ENCODE assay signal across 8 cellular contexts in the genomic region with DNA sequence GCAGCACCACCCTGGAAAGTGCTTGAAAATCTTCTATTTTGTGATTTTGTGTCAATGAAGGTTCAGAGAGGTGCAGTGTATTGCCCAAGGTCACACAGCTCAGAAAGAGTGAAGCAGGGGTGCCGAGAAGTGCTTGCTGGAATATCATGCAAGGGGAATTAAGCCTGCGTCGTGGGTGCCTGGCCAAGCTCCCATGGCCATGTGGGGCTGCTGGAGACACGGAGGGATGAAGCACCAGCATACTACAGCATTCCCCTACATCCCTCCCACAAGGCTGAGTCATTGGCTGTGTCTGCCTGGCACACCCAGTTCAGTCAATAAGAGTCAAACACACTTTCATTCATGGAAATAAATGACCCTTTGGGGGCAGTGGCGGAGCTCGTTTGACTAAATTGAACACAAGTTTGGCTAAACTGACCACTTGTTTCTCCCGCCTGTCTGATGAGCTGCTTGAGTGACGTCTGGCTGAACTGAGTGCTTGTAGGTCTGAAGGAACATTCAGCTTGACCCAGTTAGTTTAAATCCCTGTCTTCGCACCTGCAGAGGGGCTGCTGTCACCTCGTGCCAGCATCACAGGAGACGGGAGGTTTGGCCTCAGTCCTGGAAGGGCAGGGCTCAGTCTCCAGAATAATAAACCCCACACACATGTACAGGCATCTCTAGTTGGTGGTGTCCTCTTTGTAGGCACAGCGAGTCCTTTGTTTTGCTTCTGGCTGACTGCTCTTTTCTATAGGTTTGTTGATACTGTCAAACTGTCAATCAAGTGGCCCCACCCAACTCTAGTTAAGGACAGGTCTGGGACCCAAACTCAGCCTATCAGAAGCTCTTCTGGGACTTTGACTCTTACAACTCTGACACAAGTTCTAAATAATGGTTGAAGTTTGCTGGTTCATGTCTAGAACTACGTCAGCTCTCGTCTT. TPM values are rescaled to one million over a fixed set of nuclear protein-coding genes. Genes with fewer than 3 reads are reported as not detected.
A peak's percentile ranks its signal among the peaks of the same experiment; 100 is the strongest.
DNase-seq lines count a peak whose midpoint lies in the region; ATAC-seq and TF ChIP-seq lines count a peak whose summit lies in the region.

No MANE protein-coding gene starts in this region.

- TF ChIP-seq CTCF in coronary artery (IDR thresholded peaks at IDR 0.05) (no peak), tibial nerve (IDR thresholded peaks at IDR 0.05) (no peak), esophagus squamous epithelium (IDR thresholded peaks at IDR 0.05) (no peak)

- TF ChIP-seq POLR2A in tibial nerve (IDR thresholded peaks at IDR 0.05), result no peak
- TF ChIP-seq POLR2A in esophagus squamous epithelium (IDR thresholded peaks at IDR 0.05), result no peak

- DNase-seq in AG20443 (ENCODE audit: low spot score), result peak; percentile 95
- DNase-seq in LHCN-M2 (ENCODE audit: low read depth), result peak; percentile 90
- DNase-seq in coronary artery (ENCODE audit: low spot score), result peak; percentile 94
- DNase-seq in SKM-1 treated with dmso at 0.1 percent for 144 hours (lab: John Stamatoyannopoulos, UW; ENCODE audit: unreplicated experiment), result no peak
- no peak for DNase-seq in tibial nerve (ENCODE audit: low spot score in 2 of 2)
- DNase-seq in esophagus squamous epithelium (lab: John Stamatoyannopoulos, UW), result no peak

- peaks cover 30% of the 10 kb centered on the region for H3K4me1 ChIP-seq in mesodermal cell (ENCODE audit: control insufficient read depth, insufficient read depth, low read length, poor library complexity, severe bottlenecking)
- H3K4me1 ChIP-seq in tibial nerve, result peaks cover 0 to 26% (median 4%) of the 10 kb centered on the region in 4 donors
- peaks cover 0 to 41% (median 14%) of the 10 kb centered on the region in 3 donors for H3K4me1 ChIP-seq in esophagus squamous epithelium

- H3K27me3 ChIP-seq in tibial nerve (no peaks in the 10 kb centered on the region), esophagus squamous epithelium (no peaks in the 10 kb centered on the region)

- H3K9me3 ChIP-seq in mesodermal cell (ENCODE audit: control insufficient read depth, low read length) (no peaks in the 10 kb centered on the region), tibial nerve (no peaks in the 10 kb centered on the region), esophagus squamous epithelium (no peaks in the 10 kb centered on the region)

- H3K4me3 ChIP-seq in coronary artery, result no peak overlapping the region
- no peak overlapping the region for H3K4me3 ChIP-seq in mesodermal cell (ENCODE audit: extremely low read depth, insufficient read depth, low read length, poor library complexity, severe bottlenecking)
- no peak overlapping the region for H3K4me3 ChIP-seq in tibial nerve
- H3K4me3 ChIP-seq in esophagus squamous epithelium, result no peak overlapping the region

- no peaks in the 10 kb centered on the region for H3K36me3 ChIP-seq in mesodermal cell (ENCODE audit: control insufficient read depth, insufficient read depth, low read length)
- H3K36me3 ChIP-seq in tibial nerve, result no peaks in the 10 kb centered on the region
- H3K36me3 ChIP-seq in esophagus squamous epithelium, result no peaks in the 10 kb centered on the region

- peak in 1 of 2 donors; percentile 34 for TF ChIP-seq EP300 in tibial nerve (IDR thresholded peaks at IDR 0.05)

- WGBS in mesodermal cell (ENCODE audit: insufficient coverage in 2 of 2), 2 experiments, result 72 to 86% methylated on average over 11 to 12 of the region's 14 CpGs
- 29 to 31% methylated on average over 13 to 14 of the region's 14 CpGs for WGBS in tibial nerve, 2 donors
- WGBS in esophagus squamous epithelium, 2 donors, result 35 to 36% methylated on average over 10 to 14 of the region's 14 CpGs

- intact Hi-C loops in esophagus squamous epithelium (cut with DNase I), result no loop called here

- no peak for ATAC-seq in HG02763 (IDR thresholded peaks at IDR 0.05; ENCODE audit: unreplicated experiment)

- peak overlapping the region; percentile 54 to 76 for H3K27ac ChIP-seq in coronary artery
- peak overlapping the region; percentile 30 for H3K27ac ChIP-seq in mesodermal cell (ENCODE audit: low read depth, low read length, severe bottlenecking)
- H3K27ac ChIP-seq in tibial nerve, result peak overlapping the region in 1 of 4 donors; percentile 8
- H3K27ac ChIP-seq in esophagus squamous epithelium, result peak overlapping the region in 1 of 4 donors; percentile 14

RNA-seq across cellular contexts. Expression of a gene that starts 8.4 kb away (rescaled TPM):
- total RNA-seq in LHCN-M2 (2014; rRNA removed) (6.3 and 7.4 TPM in 2 replicates), tibial nerve (10 to 100 TPM; 17.0 to 87.6 (median 55.8) TPM), esophagus squamous epithelium (10 to 100 TPM in 2 of 4 donors, 1 to 10 TPM in 2; 2.8 to 33.2 (median 11.5) TPM)
- 21.7 TPM for polyA plus RNA-seq in LHCN-M2 (2012)
- polyA plus RNA-seq in mesodermal cell (2013, experiment 1 of 2), result 118 TPM
- 115 TPM for polyA plus RNA-seq in mesodermal cell (2013, experiment 2 of 2)

Comparison
In these comparisons a context has a peak if more than half of its experiments do, and no peak if none do; other contexts are left out.
1. DNase-seq: peak in AG20443 (single experiment), LHCN-M2 (single experiment) and coronary artery (single experiment); none in SKM-1 treated with dmso at 0.1 percent for 144 hours (single experiment), tibial nerve (0 of 2) and esophagus squamous epithelium (single experiment).